8 cellular contexts compared by ENCODE assay signal in the genomic region with DNA sequence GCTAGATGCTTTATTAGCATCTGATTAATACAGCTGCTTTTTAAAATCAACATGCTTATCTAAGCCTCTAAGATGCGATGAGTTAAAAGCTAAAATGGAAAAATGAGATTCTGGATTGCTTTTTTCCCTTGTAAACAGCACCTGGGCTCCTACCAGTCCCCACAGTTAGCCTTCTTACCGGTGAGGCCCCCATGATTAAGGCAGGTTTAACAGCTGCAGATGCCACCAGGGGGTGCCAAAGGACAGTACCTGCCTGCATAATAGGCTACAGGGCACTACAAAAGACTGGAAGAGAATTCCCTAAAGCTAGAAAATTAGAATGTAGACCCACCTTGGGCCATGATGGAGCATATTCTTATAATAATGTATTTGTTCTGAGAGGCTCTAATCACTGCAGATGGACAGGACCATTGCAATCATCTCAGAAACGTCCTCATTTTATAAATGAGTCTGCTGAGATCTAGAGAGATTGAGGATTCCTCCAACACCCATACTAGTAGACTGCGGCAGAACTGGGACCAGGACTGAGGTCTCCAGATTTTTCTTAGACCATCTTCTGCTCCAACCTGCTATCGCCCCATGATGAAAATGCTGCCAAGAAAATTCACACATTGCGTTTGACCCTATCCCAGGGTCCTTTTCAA.
DNase-seq lines count a peak whose midpoint lies in the region; TF ChIP-seq lines count a peak whose summit lies in the region.

No MANE protein-coding gene starts in this region.

- H3K4me1 ChIP-seq in PC-9 (replicated peaks; ENCODE audit: insufficient read depth) (peaks cover 29% of the 10 kb centered on the region), ovary (ENCODE audit: insufficient read depth) (peaks cover 2% of the 10 kb centered on the region), uterus (no peaks in the 10 kb centered on the region)

- H3K36me3 ChIP-seq in PC-9 (ENCODE audit: low read depth) (no peaks in the 10 kb centered on the region), ovary (no peaks in the 10 kb centered on the region), uterus (no peaks in the 10 kb centered on the region)

- no peaks in the 10 kb centered on the region for H3K9me2 ChIP-seq in PC-9 (ENCODE audit: insufficient read depth)

- intact Hi-C loops in PC-9 (cut with micrococcal nuclease; ENCODE audit: unreplicated experiment) = loop anchor here (1.0 to 5.0 kb wide), 8 partner anchors 133 to 958 kb away; a partner anchor contains a TSS
- intact Hi-C loops in ovary (cut with DNase I) = no loop called here
- intact Hi-C loops in uterus (cut with DNase I; ENCODE audit: low total_unique reads) = no loop called here

- H3K27ac ChIP-seq in PC-9 (no peak overlapping the region), ovary (no peak overlapping the region), uterus (no peak overlapping the region)

- no peak for TF ChIP-seq EP300 in ovary (IDR thresholded peaks at IDR 0.05)

- H3K9me3 ChIP-seq in PC-9 (ENCODE audit: insufficient read depth, low read depth) = no peaks in the 10 kb centered on the region
- no peaks in the 10 kb centered on the region for H3K9me3 ChIP-seq in ovary
- H3K9me3 ChIP-seq in uterus = no peaks in the 10 kb centered on the region

- BruUV-seq in PC-9 (replicated peaks; lab: Mats Ljungman, UMichigan) = no TSS peak

- no peaks in the 10 kb centered on the region for H3K79me2 ChIP-seq in PC-9 (ENCODE audit: low read depth)

- H3F3A ChIP-seq in PC-9 (ENCODE audit: insufficient read depth, low read depth) = 0 out of 2 replicates have a peak, but pooled peaks cover 3% of the 10 kb centered on the region

- H2AFZ ChIP-seq in PC-9 = no peak overlapping the region

- DNase-seq in DMS153 treated with DMSO at 0.1 percent for 48 hours (lab: John Stamatoyannopoulos, UW; ENCODE audit: unreplicated experiment) (peak; percentile 57), GM20000 (ENCODE audit: low spot score) (peak; percentile 54), HS-27A (ENCODE audit: low read depth) (peak; percentile 33), PC-9 (peak; percentile 61 to 65), fibroblast of villous mesenchyme (ENCODE audit: low read depth) (peak; percentile 52), ovary (peak; percentile 22 to 65 (median 58)), uterus (peak; percentile 35 to 36)
- DNase-seq in activated T-cell treated with anti-CD3 and anti-CD28 coated beads, Interleukin-2, amount 50 U/mL, for 48 hours = peak; percentile 72 to 73

- CTCF ChIA-PET in PC-9 (lab: Charles Lee) = interaction anchor here (0.6 to 0.8 kb wide), 2 partner anchors 431 to 546 kb away, joined by 3 to 14 read pairs; no protein-coding TSS in a partner anchor

- TF ChIP-seq POLR2A in ovary (IDR thresholded peaks at IDR 0.05) (no peak), uterus (IDR thresholded peaks at IDR 0.05) (no peak)

- H3K27me3 ChIP-seq in PC-9 (ENCODE audit: insufficient read depth, low read depth) (no peaks in the 10 kb centered on the region), ovary (no peaks in the 10 kb centered on the region), uterus (no peaks in the 10 kb centered on the region)

- peak; percentile 68 for TF ChIP-seq CTCF in GM20000 (IDR thresholded peaks at IDR 0.05; ENCODE audit: extremely low read depth, missing control alignments)
- TF ChIP-seq CTCF in PC-9 (conservative IDR thresholded peaks at IDR 0.05) = peak; percentile 92
- peak; percentile 85 for TF ChIP-seq CTCF in fibroblast of villous mesenchyme (IDR thresholded peaks at IDR 0.05; ENCODE audit: insufficient read depth, low read depth, low read length)
- peak in 2 of 3 donors; percentile 19 to 22 for TF ChIP-seq CTCF in ovary (IDR thresholded peaks at IDR 0.05)
- TF ChIP-seq CTCF in uterus (IDR thresholded peaks at IDR 0.05) = peak; percentile 43 to 69 (median 46)

- no peaks in the 10 kb centered on the region for H4K20me1 ChIP-seq in PC-9 (ENCODE audit: insufficient read depth)

- 73 to 74% (median 73%) methylated on average over 6 of the region's 6 CpGs for WGBS in ovary, 3 donors

- H3K4me3 ChIP-seq in PC-9 = no peak overlapping the region
- no peak overlapping the region for H3K4me3 ChIP-seq in fibroblast of villous mesenchyme (ENCODE audit: low read depth, low read length)
- no peak overlapping the region for H3K4me3 ChIP-seq in ovary
- H3K4me3 ChIP-seq in uterus = no peak overlapping the region

- H3K4me2 ChIP-seq in PC-9 = no peak overlapping the region

- POLR2A ChIA-PET in PC-9 (lab: Charles Lee; ENCODE audit: unreplicated experiment) = interaction anchor here (0.7 kb wide), 1 partner anchor 97 kb away, joined by 6 read pairs; no protein-coding TSS in a partner anchor

Comparison
In these comparisons a context has a peak if more than half of its experiments do, and no peak if none do; other contexts are left out.
1. CTCF ChIP-seq: peak in every context shown above with its lines; median percentile 92 in PC-9; 85 in fibroblast of villous mesenchyme; 68 in GM20000; 46 in uterus; 20 in ovary.